8 cellular contexts compared by ENCODE assay signal in the genomic region with DNA sequence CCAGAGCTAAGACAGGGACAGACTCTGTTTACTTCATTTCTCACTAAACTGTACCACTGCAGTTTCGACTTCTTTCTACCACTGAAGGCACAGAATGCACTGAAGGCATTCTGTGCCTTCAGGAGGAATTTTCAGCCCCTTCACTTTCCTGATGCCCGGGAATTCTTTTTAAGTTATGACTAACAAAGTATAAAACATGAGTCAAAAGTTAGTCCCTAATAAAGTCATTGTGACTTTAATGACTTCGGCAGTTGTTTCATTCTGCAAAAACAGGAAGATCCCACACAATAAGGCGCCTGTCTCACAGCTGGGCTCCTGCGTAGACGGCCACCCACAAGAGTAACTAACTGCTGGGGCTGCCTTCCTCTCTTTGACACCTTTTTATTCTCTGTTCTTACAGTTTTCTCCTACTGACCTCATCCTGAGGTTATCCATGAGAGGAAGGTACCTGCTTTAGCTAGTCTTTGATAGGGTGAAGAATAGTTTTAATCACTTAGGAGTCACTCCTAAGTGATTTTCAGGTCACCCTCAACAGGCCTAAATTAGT.
A peak's percentile ranks its signal among the peaks of the same experiment; 100 is the strongest.
DNase-seq lines count a peak whose midpoint lies in the region; ATAC-seq and TF ChIP-seq lines count a peak whose summit lies in the region.

No MANE protein-coding gene starts in this region.

- H3K4me1 ChIP-seq in heart left ventricle, result peaks cover 0 to 98% (median 62%) of the 10 kb centered on the region in 12 donors

- H3K4me3 Mint-ChIP-seq in CD14-positive monocyte, result peak overlapping the region in 1 of 2 donors; percentile 67

- H3K36me3 ChIP-seq in heart left ventricle, result no peaks in the 10 kb centered on the region

- no peaks in the 10 kb centered on the region for H3K27me3 ChIP-seq in heart left ventricle

- H3K4me3 ChIP-seq in heart left ventricle, result peak overlapping the region in 2 of 12 donors; percentile 13 to 17

- peaks cover 24 to 39% of the 10 kb centered on the region in 2 donors for H3K36me3 Mint-ChIP-seq in CD14-positive monocyte

- ATAC-seq in GM21360 (IDR thresholded peaks at IDR 0.05; ENCODE audit: unreplicated experiment), result peak; percentile 69
- peak; percentile 44 for ATAC-seq in HG03520 (IDR thresholded peaks at IDR 0.05; ENCODE audit: unreplicated experiment)
- ATAC-seq in heart left ventricle, result peak; percentile 62 to 91 (median 78)

- peak overlapping the region; percentile 11 to 81 (median 63) for H3K27ac ChIP-seq in heart left ventricle

- WGBS in heart left ventricle, 4 donors, result 36 to 51% (median 40%) methylated on average over 6 of the region's 6 CpGs

- DNase-seq in CD14-positive monocyte (ENCODE audit: low spot score) (peak; percentile 66), heart left ventricle (peak; percentile 49 to 68 (median 58)), SK-N-DZ (ENCODE audit: low spot score) (no peak), D341Med (ENCODE audit: low spot score) (no peak)
- DNase-seq in activated CD4-positive, alpha-beta T cell treated with anti-CD3 and anti-CD28 coated beads for 48 hours, result peak; percentile 68
- peak; percentile 66 for DNase-seq in stimulated activated CD4-positive, alpha-beta T cell treated with anti-CD3 and anti-CD28 coated beads, Interleukin-15, amount 100 ng/mL, for 24 hours

- peaks cover 0 to 2% (median 0%) of the 10 kb centered on the region in 7 donors for H3K9me3 Mint-ChIP-seq in CD14-positive monocyte

- no peak for TF ChIP-seq POLR2A in heart left ventricle (IDR thresholded peaks at IDR 0.05)

- TF ChIP-seq CTCF in CD14-positive monocyte (IDR thresholded peaks at IDR 0.05) (no peak), heart left ventricle (IDR thresholded peaks at IDR 0.05) (no peak)

- intact Hi-C loops in CD14-positive monocyte (cut with micrococcal nuclease) (no loop called here), heart left ventricle (cut with DNase I) (loop anchor here in 1 of 10 donors (2.0 kb wide), 1 partner anchor 15 kb away; no protein-coding TSS in a partner anchor)

- H3K4me1 Mint-ChIP-seq in CD14-positive monocyte, result peaks cover 50% of the 10 kb centered on the region

- peak overlapping the region in 6 of 7 donors; percentile 46 to 86 (median 76) for H3K27ac Mint-ChIP-seq in CD14-positive monocyte

- no peaks in the 10 kb centered on the region for H3K27me3 Mint-ChIP-seq in CD14-positive monocyte (ENCODE audit: low read depth in 3 of 3)

- no peaks in the 10 kb centered on the region for H3K9me3 ChIP-seq in heart left ventricle

Comparison
In these comparisons a context has a peak if more than half of its experiments do, and no peak if none do; other contexts are left out.
1. DNase-seq: peak in CD14-positive monocyte (single experiment), activated CD4-positive, alpha-beta T cell treated with anti-CD3 and anti-CD28 coated beads for 48 hours (single experiment), heart left ventricle (5 of 5) and stimulated activated CD4-positive, alpha-beta T cell treated with anti-CD3 and anti-CD28 coated beads, Interleukin-15, amount 100 ng/mL, for 24 hours (single experiment); none in SK-N-DZ (single experiment) and D341Med (single experiment).
2. Peak in every context shown above with its lines, with median percentiles within 50 percentile points of each other: ATAC-seq.